ENCODE assay signal across 7 cellular contexts in genomic region chr17:40108818-40109470, GRCh38. TPM values are rescaled to one million over a fixed set of nuclear protein-coding genes. Genes with fewer than 3 reads are reported as not detected.
DNase-seq lines count a peak whose midpoint lies in the region; ATAC-seq and TF ChIP-seq lines count a peak whose summit lies in the region.
"Not testable (repeated sequence)": the region's sequence is repeated elsewhere in the genome, so short reads cannot be mapped to it uniquely, and the experiment has no call there.

No MANE protein-coding gene starts in this region.

- not testable (repeated sequence) for TF ChIP-seq CTCF in HFFc6 (IDR thresholded peaks at IDR 0.05); colonic mucosa (IDR thresholded peaks at IDR 0.05); heart right ventricle (IDR thresholded peaks at IDR 0.05); parathyroid adenoma (IDR thresholded peaks at IDR 0.05)

- peak overlapping the region; percentile 80; the same call in 1 of the 2 replicates for H3K4me3 Mint-ChIP-seq in HFFc6
- H3K4me3 Mint-ChIP-seq in activated T-helper 17 cell treated with anti-CD3 and anti-CD28 coated beads, Interleukin-2, amount 50 U/mL, for 72 hours: peak overlapping the region; percentile 83

- H3K27ac Mint-ChIP-seq in HFFc6: peak overlapping the region; percentile 99
- peak overlapping the region; percentile 94 for H3K27ac Mint-ChIP-seq in activated T-helper 17 cell treated with anti-CD3 and anti-CD28 coated beads, Interleukin-2, amount 50 U/mL, for 72 hours

- H3K4me1 ChIP-seq in colonic mucosa (peaks cover 51% of the 10 kb centered on the region), heart right ventricle (peaks cover 56 to 100% (median 92%) of the 10 kb centered on the region in 9 donors), mesenchymal stem cell (ENCODE audit: control insufficient read depth, insufficient read depth, low read depth, low read length) (peaks cover 32% of the 10 kb centered on the region), parathyroid adenoma (peaks cover 67% of the 10 kb centered on the region), stomach smooth muscle (ENCODE audit: control insufficient read depth, insufficient read depth, low read length) (peaks cover 100% of the 10 kb centered on the region)

- H3K4me3 ChIP-seq in colonic mucosa; mesenchymal stem cell (ENCODE audit: insufficient read depth in 1 of 2, low read depth in 1 of 2, low read length in 2 of 2); parathyroid adenoma (ENCODE audit: low read depth, low read length): not testable (repeated sequence)
- H3K4me3 ChIP-seq in heart right ventricle (peak overlapping the region in 2 of 10 donors; percentile 26 to 33), stomach smooth muscle (ENCODE audit: low read length in 2 of 2) (peak overlapping the region; percentile 8 to 52)

- peak overlapping the region; percentile 93 for H3K27ac ChIP-seq in colonic mucosa
- peak overlapping the region; percentile 77 to 99 (median 93) for H3K27ac ChIP-seq in heart right ventricle
- not testable (repeated sequence) for H3K27ac ChIP-seq in mesenchymal stem cell (ENCODE audit: low read length, poor library complexity, severe bottlenecking)
- H3K27ac ChIP-seq in parathyroid adenoma: peak overlapping the region; percentile 77
- H3K27ac ChIP-seq in stomach smooth muscle (ENCODE audit: low read length): peak overlapping the region; percentile 97

- H3K27me3 ChIP-seq in colonic mucosa; heart right ventricle; mesenchymal stem cell (ENCODE audit: control insufficient read depth in 1 of 2, insufficient read depth in 1 of 2, low read length in 2 of 2); parathyroid adenoma (ENCODE audit: control insufficient read depth, insufficient read depth, low read length); stomach smooth muscle (ENCODE audit: control insufficient read depth in 1 of 2, insufficient read depth in 2 of 2, low read length in 2 of 2): not testable (repeated sequence)

- peak overlapping the region; percentile 91 for H2BK15ac ChIP-seq in mesenchymal stem cell (ENCODE audit: low read depth, poor library complexity, severe bottlenecking)

- H3K18ac ChIP-seq in mesenchymal stem cell (ENCODE audit: low read depth in 1 of 2, low read length in 2 of 2): peak overlapping the region; percentile 26 to 69

- not testable (repeated sequence) for H3K14ac ChIP-seq in mesenchymal stem cell (ENCODE audit: low read length in 2 of 2)

- not testable (repeated sequence) for H3K4me2 ChIP-seq in mesenchymal stem cell (ENCODE audit: low read length, poor library complexity, severe bottlenecking); parathyroid adenoma (ENCODE audit: low read length)

- H3K9me3 ChIP-seq in colonic mucosa; heart right ventricle; mesenchymal stem cell (ENCODE audit: control insufficient read depth, low read length); parathyroid adenoma (ENCODE audit: control insufficient read depth, low read length); stomach smooth muscle (ENCODE audit: control insufficient read depth in 2 of 2, low read length in 2 of 2): not testable (repeated sequence)

- H3K9me3 Mint-ChIP-seq in HFFc6; activated T-helper 17 cell treated with anti-CD3 and anti-CD28 coated beads, Interleukin-2, amount 50 U/mL, for 72 hours: not testable (repeated sequence)

- not testable (repeated sequence) for ATAC-seq in activated T-helper 17 cell treated with anti-CD3 and anti-CD28 coated beads, Interleukin-2, amount 50 U/mL, for 72 hours (replicated peaks); heart right ventricle

- not testable (repeated sequence) for H3K79me1 ChIP-seq in mesenchymal stem cell (replicated peaks; ENCODE audit: low read length, poor library complexity, severe bottlenecking)

- peak overlapping the region in 1 of 2 donors; percentile 47 for H3K9ac ChIP-seq in colonic mucosa (ENCODE audit: low read depth in 2 of 2, low read length in 2 of 2)
- peak overlapping the region; percentile 88 for H3K9ac ChIP-seq in mesenchymal stem cell (ENCODE audit: low read length)
- H3K9ac ChIP-seq in parathyroid adenoma: not testable (repeated sequence)
- H3K9ac ChIP-seq in stomach smooth muscle (ENCODE audit: low read length in 2 of 2): peak overlapping the region; percentile 13 to 50

- H2BK5ac ChIP-seq in mesenchymal stem cell (ENCODE audit: low read depth, low read length, poor library complexity, severe bottlenecking): not testable (repeated sequence)

- H3K23ac ChIP-seq in mesenchymal stem cell (ENCODE audit: low read length in 2 of 2): not testable (repeated sequence)

- H3K4me1 Mint-ChIP-seq in HFFc6 (ENCODE audit: low read depth): peaks cover 94% of the 10 kb centered on the region
- peaks cover 76% of the 10 kb centered on the region for H3K4me1 Mint-ChIP-seq in activated T-helper 17 cell treated with anti-CD3 and anti-CD28 coated beads, Interleukin-2, amount 50 U/mL, for 72 hours

- peak overlapping the region; percentile 38 for H2AK5ac ChIP-seq in mesenchymal stem cell (ENCODE audit: low read length, severe bottlenecking)

- 78 to 87% methylated on average over 11 of the region's 11 CpGs for WGBS in heart right ventricle, 2 donors
- 97% methylated on average over 11 of the region's 11 CpGs for WGBS in mesenchymal stem cell

- peak overlapping the region; percentile 35 to 82 for H3K4ac ChIP-seq in mesenchymal stem cell (ENCODE audit: low read depth in 1 of 2, low read length in 2 of 2)

- H2BK12ac ChIP-seq in mesenchymal stem cell (ENCODE audit: low read length in 2 of 2): peak overlapping the region; percentile 89 to 90

- H4K91ac ChIP-seq in mesenchymal stem cell (ENCODE audit: low read length): peak overlapping the region; percentile 67

- H2BK120ac ChIP-seq in mesenchymal stem cell (ENCODE audit: low read depth, low read length): peak overlapping the region; percentile 82

- H2AFZ ChIP-seq in mesenchymal stem cell (ENCODE audit: low read depth, low read length); parathyroid adenoma: not testable (repeated sequence)

- intact Hi-C loops in colonic mucosa (cut with DNase I): not testable (repeated sequence)
- intact Hi-C loops in heart right ventricle (cut with DNase I): loop anchor here in 1 of 10 donors (1.0 kb wide), 1 partner anchor 10 kb away; no protein-coding TSS in a partner anchor

- DNase-seq in HFFc6, heart right ventricle, mesenchymal stem cell: not testable (repeated sequence)
- peak; percentile 35 for DNase-seq in colonic mucosa

- H3K79me2 ChIP-seq in parathyroid adenoma: not testable (repeated sequence)

- H3K36me3 Mint-ChIP-seq in HFFc6 (ENCODE audit: low read depth); activated T-helper 17 cell treated with anti-CD3 and anti-CD28 coated beads, Interleukin-2, amount 50 U/mL, for 72 hours (ENCODE audit: low read depth): not testable (repeated sequence)

- H3K27me3 Mint-ChIP-seq in HFFc6 (ENCODE audit: insufficient read depth); activated T-helper 17 cell treated with anti-CD3 and anti-CD28 coated beads, Interleukin-2, amount 50 U/mL, for 72 hours: not testable (repeated sequence)

- H3K36me3 ChIP-seq in colonic mucosa; heart right ventricle; mesenchymal stem cell (ENCODE audit: control insufficient read depth in 1 of 2, insufficient read depth in 2 of 2, low read depth in 1 of 2, low read length in 2 of 2); parathyroid adenoma (ENCODE audit: control insufficient read depth, insufficient read depth, low read length); stomach smooth muscle (ENCODE audit: control insufficient read depth in 2 of 2, insufficient read depth in 2 of 2, low read length in 2 of 2): not testable (repeated sequence)

- H4K8ac ChIP-seq in mesenchymal stem cell (ENCODE audit: low read length): not testable (repeated sequence)

RNA-seq across cellular contexts. Expression of gene NR1D1, which starts 8.6 kb away (rescaled TPM):
- total RNA-seq in HFFc6 (2021; fragmentation: NEBNext Ultra II Directional; extraction: Animal tissue kit (Norgen Biotek cat#: 25700)): 10 to 100 TPM; 11.2 to 15.8 (median 15.1) TPM
- 10 to 100 TPM; 12.2 to 21.8 TPM for total RNA-seq in activated T-helper 17 cell treated with anti-CD3 and anti-CD28 coated beads, Interleukin-2, amount 50 U/mL, for 72 hours
- 10 to 100 TPM in 1 of 2 donors, 1 to 10 TPM in 1; 4.8 to 18.8 TPM for total RNA-seq in colonic mucosa
- total RNA-seq in heart right ventricle: 10 to 100 TPM in 7 of 10 donors, 1 to 10 TPM in 3; 5.5 to 41.3 (median 29.9) TPM
- polyA plus RNA-seq in heart right ventricle: 10 to 100 TPM in 1 of 2 donors, 1 to 10 TPM in 1; 7.1 to 24.4 TPM
- polyA plus RNA-seq in mesenchymal stem cell (2013, experiment 1 of 2): 6.1 TPM
- 5.5 TPM for polyA plus RNA-seq in mesenchymal stem cell (2013, experiment 2 of 2)

RNA-seq across cellular contexts. Expression of gene MSL1, which starts 12.8 kb away (rescaled TPM):
- total RNA-seq in HFFc6 (2021; fragmentation: NEBNext Ultra II Directional; extraction: Animal tissue kit (Norgen Biotek cat#: 25700)): 10 to 100 TPM; 61.2 to 67.8 (median 65.5) TPM
- 100 to 1,000 TPM in 1 of 2 donors, 10 to 100 TPM in 1; 80.5 to 114 TPM for total RNA-seq in activated T-helper 17 cell treated with anti-CD3 and anti-CD28 coated beads, Interleukin-2, amount 50 U/mL, for 72 hours
- total RNA-seq in colonic mucosa: 10 to 100 TPM; 77.0 to 81.0 TPM
- 10 to 100 TPM; 26.3 to 57.4 (median 37.7) TPM for total RNA-seq in heart right ventricle
- 10 to 100 TPM; 45.5 to 65.0 TPM for polyA plus RNA-seq in heart right ventricle
- 67.5 TPM for polyA plus RNA-seq in mesenchymal stem cell (2013, experiment 1 of 2)
- polyA plus RNA-seq in mesenchymal stem cell (2013, experiment 2 of 2): 66.9 TPM

RNA-seq across cellular contexts. Expression of gene CASC3, which starts 31.4 kb away (rescaled TPM):
- total RNA-seq in HFFc6 (2021; fragmentation: NEBNext Ultra II Directional; extraction: Animal tissue kit (Norgen Biotek cat#: 25700)): 10 to 100 TPM; 49.5 to 67.7 (median 62.0) TPM
- 100 to 1,000 TPM; 110 to 244 TPM for total RNA-seq in activated T-helper 17 cell treated with anti-CD3 and anti-CD28 coated beads, Interleukin-2, amount 50 U/mL, for 72 hours
- 10 to 100 TPM; 53.8 to 55.3 TPM for total RNA-seq in colonic mucosa
- total RNA-seq in heart right ventricle: 10 to 100 TPM; 39.9 to 56.8 (median 43.7) TPM
- polyA plus RNA-seq in heart right ventricle: 10 to 100 TPM; 21.3 to 41.0 TPM
- 35.8 TPM for polyA plus RNA-seq in mesenchymal stem cell (2013, experiment 1 of 2)
- polyA plus RNA-seq in mesenchymal stem cell (2013, experiment 2 of 2): 33.7 TPM

RNA-seq across cellular contexts. Expression of gene THRA, which starts 46.2 kb away (rescaled TPM):
- total RNA-seq in HFFc6 (2021; fragmentation: NEBNext Ultra II Directional; extraction: Animal tissue kit (Norgen Biotek cat#: 25700)): 10 to 100 TPM; 29.3 to 33.7 (median 30.7) TPM
- 10 to 100 TPM; 10.3 to 14.4 TPM for total RNA-seq in activated T-helper 17 cell treated with anti-CD3 and anti-CD28 coated beads, Interleukin-2, amount 50 U/mL, for 72 hours
- total RNA-seq in colonic mucosa: 10 to 100 TPM; 40.3 to 44.5 TPM
- 100 to 1,000 TPM in 1 of 10 donors, 10 to 100 TPM in 9; 59.8 to 102 (median 69.7) TPM for total RNA-seq in heart right ventricle
- polyA plus RNA-seq in heart right ventricle: 10 to 100 TPM; 29.8 to 44.2 TPM
- polyA plus RNA-seq in mesenchymal stem cell (2013, experiment 1 of 2): 24.1 TPM
- polyA plus RNA-seq in mesenchymal stem cell (2013, experiment 2 of 2): 23.2 TPM

RNA-seq across cellular contexts. Expression of gene MED24, which starts 54.7 kb away (rescaled TPM):
- total RNA-seq in HFFc6 (2021; fragmentation: NEBNext Ultra II Directional; extraction: Animal tissue kit (Norgen Biotek cat#: 25700)): 10 to 100 TPM; 60.9 to 72.8 (median 65.3) TPM
- 100 to 1,000 TPM in 1 of 2 donors, 10 to 100 TPM in 1; 83.5 to 140 TPM for total RNA-seq in activated T-helper 17 cell treated with anti-CD3 and anti-CD28 coated beads, Interleukin-2, amount 50 U/mL, for 72 hours
- total RNA-seq in colonic mucosa (100 to 1,000 TPM in 1 of 2 donors, 10 to 100 TPM in 1; 80.1 to 111 TPM), heart right ventricle (10 to 100 TPM; 46.7 to 63.2 (median 58.4) TPM)
- polyA plus RNA-seq in heart right ventricle: 10 to 100 TPM; 47.2 to 75.6 TPM
- polyA plus RNA-seq in mesenchymal stem cell (2013, experiment 1 of 2): 35.2 TPM
- polyA plus RNA-seq in mesenchymal stem cell (2013, experiment 2 of 2): 35.4 TPM
